ENCODE assay signal across 21 cellular contexts in genomic region chr1:114063544-114063943, GRCh38.
"Had no signal": no experiment of that assay in that cellular context is flagged by ENCODE, and none has a peak within 500 bp of the region (broad histone marks: within the 10 kb centered on the region; RNA-seq: fewer than 3 reads in every experiment).

No MANE protein-coding gene starts in this region.

- DNase-seq: colonic mucosa; effector CD4-positive, alpha-beta T cell; endodermal cell; erythroblast; islet precursor cell; mammary epithelial cell; mucosa of descending colon; naive thymus-derived CD8-positive, alpha-beta T cell; posterior cingulate gyrus; spleen; stimulated activated CD4-positive, alpha-beta T cell treated with anti-CD3 and anti-CD28 coated beads, Interleukin-15, amount 100 ng/mL, for 24 hours; stimulated activated CD4-positive, alpha-beta T cell treated with anti-CD3 and anti-CD28 coated beads, Interleukin-1b, Interleukin-23, amount 100 ng/mL, for 48 hours; stimulated activated CD4-positive, alpha-beta T cell treated with anti-CD3 and anti-CD28 coated beads, Interleukin-4, amount 100 ng/mL, for 24 hours; stimulated activated naive B cell treated with anti-CD40 and anti-IgM and Interleukin-4, amounts not matched to agents 10 μg/mL and 1 μg/mL and 100 μg/mL, for 72 hours; stomach; substantia nigra; transverse colon had no signal

- H3K4me1 ChIP-seq: colonic mucosa, spleen, stomach, transverse colon had no signal

- ATAC-seq: left lobe of liver; mucosa of descending colon; naive thymus-derived CD8-positive, alpha-beta T cell; stimulated activated naive B cell treated with anti-CD40 and anti-IgM and Interleukin-4, amounts not matched to agents 10 μg/mL and 1 μg/mL and 100 μg/mL, for 72 hours had no signal

- FAIRE-seq: endothelial cell of umbilical vein, frontal cortex had no signal

- H3K9me3 ChIP-seq: colonic mucosa, mucosa of descending colon, thoracic aorta, transverse colon had no signal

- H3K27me3 ChIP-seq: colonic mucosa, spleen, stomach, transverse colon had no signal

- H3K36me3 ChIP-seq: colonic mucosa, spleen, stomach, thoracic aorta, transverse colon had no signal

- H3K4me3 ChIP-seq: colonic mucosa, mucosa of descending colon, spleen, stomach, thoracic aorta, transverse colon had no signal

- H3K27ac ChIP-seq: colonic mucosa, spleen, stomach, thoracic aorta, transverse colon had no signal
